Comparison of ENCODE assay signal across 1 cellular context in the genomic region with DNA sequence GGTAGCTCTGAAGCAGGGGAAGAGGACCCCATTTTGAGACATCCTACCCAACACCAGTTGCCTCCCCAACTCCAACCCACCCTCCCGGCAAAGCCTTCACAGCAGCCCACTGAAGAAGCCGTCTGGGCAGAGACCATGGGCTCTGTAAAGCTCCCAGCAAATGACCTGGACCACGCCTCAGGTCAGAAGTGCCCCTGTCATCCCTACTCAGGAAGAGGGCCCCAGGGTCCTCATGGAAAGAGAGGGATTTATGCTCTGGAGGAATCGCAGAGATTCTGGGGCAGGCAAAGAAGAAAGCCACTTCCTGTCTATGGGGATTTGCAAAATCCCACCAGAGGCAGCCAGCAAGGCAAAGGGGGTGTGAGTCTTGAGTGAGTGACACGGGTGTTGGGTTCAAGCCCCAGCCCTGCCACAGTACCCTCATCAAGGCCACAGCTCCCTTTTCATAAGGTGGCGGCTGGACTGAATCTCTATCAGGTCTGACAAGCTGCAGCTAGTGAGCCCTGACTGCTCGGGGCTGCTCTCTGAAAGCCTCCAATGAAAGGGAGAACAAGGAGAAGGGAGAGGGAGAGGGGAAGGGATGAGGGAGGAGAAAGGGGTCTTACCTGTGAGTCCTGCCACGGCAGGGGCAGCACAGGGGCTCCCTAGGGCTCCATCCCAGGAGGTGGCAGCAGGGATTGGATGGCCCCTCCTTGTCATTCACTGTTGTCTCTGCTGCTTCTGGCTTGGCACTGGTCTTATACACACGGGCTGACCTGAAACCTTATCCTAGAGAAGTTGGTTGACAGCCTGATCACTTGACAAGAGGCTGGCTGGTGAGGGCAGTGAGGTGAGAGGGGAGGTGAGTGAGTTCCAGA.
TF ChIP-seq lines count a peak whose summit lies in the region.

A gene with protein sequence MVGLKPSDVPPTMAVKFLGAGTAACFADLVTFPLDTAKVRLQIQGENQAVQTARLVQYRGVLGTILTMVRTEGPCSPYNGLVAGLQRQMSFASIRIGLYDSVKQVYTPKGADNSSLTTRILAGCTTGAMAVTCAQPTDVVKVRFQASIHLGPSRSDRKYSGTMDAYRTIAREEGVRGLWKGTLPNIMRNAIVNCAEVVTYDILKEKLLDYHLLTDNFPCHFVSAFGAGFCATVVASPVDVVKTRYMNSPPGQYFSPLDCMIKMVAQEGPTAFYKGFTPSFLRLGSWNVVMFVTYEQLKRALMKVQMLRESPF (minus strand): TSS at position 713 of the 857 bp plus-strand sequence. CDS start 2,043 bp downstream, outside the sequence.

TF ChIP-seq in K562, 482 proteins besides CTCF, POLR2A, EP300 and RAD21:
- TF ChIP-seq, protein P1, sequence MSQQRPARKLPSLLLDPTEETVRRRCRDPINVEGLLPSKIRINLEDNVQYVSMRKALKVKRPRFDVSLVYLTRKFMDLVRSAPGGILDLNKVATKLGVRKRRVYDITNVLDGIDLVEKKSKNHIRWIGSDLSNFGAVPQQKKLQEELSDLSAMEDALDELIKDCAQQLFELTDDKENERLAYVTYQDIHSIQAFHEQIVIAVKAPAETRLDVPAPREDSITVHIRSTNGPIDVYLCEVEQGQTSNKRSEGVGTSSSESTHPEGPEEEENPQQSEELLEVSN (IDR thresholded peaks at IDR 0.05; ENCODE audit: borderline replicate concordance in 1 of 2, extremely low read depth in 1 of 2, insufficient read depth in 1 of 2, insufficient read length in 1 of 2, low read depth in 1 of 2, low read length in 1 of 2, poor library complexity in 1 of 2, severe bottlenecking in 1 of 2), result no peak
- TF ChIP-seq, protein P2, sequence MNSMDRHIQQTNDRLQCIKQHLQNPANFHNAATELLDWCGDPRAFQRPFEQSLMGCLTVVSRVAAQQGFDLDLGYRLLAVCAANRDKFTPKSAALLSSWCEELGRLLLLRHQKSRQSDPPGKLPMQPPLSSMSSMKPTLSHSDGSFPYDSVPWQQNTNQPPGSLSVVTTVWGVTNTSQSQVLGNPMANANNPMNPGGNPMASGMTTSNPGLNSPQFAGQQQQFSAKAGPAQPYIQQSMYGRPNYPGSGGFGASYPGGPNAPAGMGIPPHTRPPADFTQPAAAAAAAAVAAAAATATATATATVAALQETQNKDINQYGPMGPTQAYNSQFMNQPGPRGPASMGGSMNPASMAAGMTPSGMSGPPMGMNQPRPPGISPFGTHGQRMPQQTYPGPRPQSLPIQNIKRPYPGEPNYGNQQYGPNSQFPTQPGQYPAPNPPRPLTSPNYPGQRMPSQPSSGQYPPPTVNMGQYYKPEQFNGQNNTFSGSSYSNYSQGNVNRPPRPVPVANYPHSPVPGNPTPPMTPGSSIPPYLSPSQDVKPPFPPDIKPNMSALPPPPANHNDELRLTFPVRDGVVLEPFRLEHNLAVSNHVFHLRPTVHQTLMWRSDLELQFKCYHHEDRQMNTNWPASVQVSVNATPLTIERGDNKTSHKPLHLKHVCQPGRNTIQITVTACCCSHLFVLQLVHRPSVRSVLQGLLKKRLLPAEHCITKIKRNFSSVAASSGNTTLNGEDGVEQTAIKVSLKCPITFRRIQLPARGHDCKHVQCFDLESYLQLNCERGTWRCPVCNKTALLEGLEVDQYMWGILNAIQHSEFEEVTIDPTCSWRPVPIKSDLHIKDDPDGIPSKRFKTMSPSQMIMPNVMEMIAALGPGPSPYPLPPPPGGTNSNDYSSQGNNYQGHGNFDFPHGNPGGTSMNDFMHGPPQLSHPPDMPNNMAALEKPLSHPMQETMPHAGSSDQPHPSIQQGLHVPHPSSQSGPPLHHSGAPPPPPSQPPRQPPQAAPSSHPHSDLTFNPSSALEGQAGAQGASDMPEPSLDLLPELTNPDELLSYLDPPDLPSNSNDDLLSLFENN (IDR thresholded peaks at IDR 0.05; ENCODE audit: low read depth in 2 of 2, low read length in 2 of 2), result no peak
- TF ChIP-seq GABPA (tag; conservative IDR thresholded peaks at IDR 0.05; ENCODE audit: low read depth), result no peak
- TF ChIP-seq LARP7 (IDR thresholded peaks at IDR 0.05), result no peak
- no peak for TF ChIP-seq ZFX (CRISPR knock-in tag; IDR thresholded peaks at IDR 0.05)
- TF ChIP-seq NFXL1 (CRISPR knock-in tag; IDR thresholded peaks at IDR 0.05), result no peak
- no peak for TF ChIP-seq SLC30A9 (CRISPR knock-in tag; IDR thresholded peaks at IDR 0.05)
- no peak for TF ChIP-seq MEF2D (tag; conservative IDR thresholded peaks at IDR 0.05; ENCODE audit: low read depth)
